In the genomic region with DNA sequence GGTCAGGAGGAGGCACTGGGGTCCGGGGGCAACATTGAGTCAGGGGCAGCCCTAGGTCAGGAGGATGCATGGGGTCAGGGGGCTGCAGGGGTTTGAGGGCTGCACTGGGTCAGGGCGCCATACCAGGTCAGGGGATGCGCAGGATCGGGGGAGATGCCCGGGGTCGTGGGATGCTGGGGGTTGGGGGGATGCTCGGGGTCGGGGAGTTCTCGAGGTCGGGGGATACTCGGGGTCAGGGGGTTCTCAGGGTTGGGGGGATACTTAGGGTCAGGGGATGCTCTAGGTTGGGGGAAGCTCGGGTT, we compare ENCODE assay signal across 8 cellular contexts. TPM values are rescaled to one million over a fixed set of nuclear protein-coding genes. Genes with fewer than 3 reads are reported as not detected.
A peak's percentile ranks its signal among the peaks of the same experiment; 100 is the strongest.
DNase-seq lines count a peak whose midpoint lies in the region; ATAC-seq, FAIRE-seq and TF ChIP-seq lines count a peak whose summit lies in the region.

No MANE protein-coding gene starts in this region.

- ATAC-seq in GM21390 (IDR thresholded peaks at IDR 0.05; ENCODE audit: unreplicated experiment) (no peak), GM18511 (IDR thresholded peaks at IDR 0.05; ENCODE audit: unreplicated experiment) (no peak)

- H3K4me3 ChIP-seq in AG09309 (ENCODE audit: control insufficient read depth, low read depth, low read length) = peak overlapping the region; percentile 61; the same call in 1 of the 2 replicates
- peak overlapping the region; percentile 85 for H3K4me3 ChIP-seq in HUES6 (ENCODE audit: low read depth, low read length)
- peak overlapping the region in 2 of 3 donors; percentile 88 to 99 for H3K4me3 ChIP-seq in breast epithelium
- peak overlapping the region; percentile 81 to 95 for H3K4me3 ChIP-seq in muscle layer of duodenum (ENCODE audit: low read depth in 1 of 2, low read length in 2 of 2)

- DNase-seq in AG09309 (ENCODE audit: low read depth) = no peak
- DNase-seq in breast epithelium (ENCODE audit: low spot score in 2 of 2) = no peak
- DNase-seq in RCC 7860 (ENCODE audit: low spot score) = no peak
- no peak for DNase-seq in activated CD4-positive, alpha-beta T cell treated with anti-CD3 and anti-CD28 coated beads, Interleukin-2, amount 50 U/mL, for 1 hour

- H3K36me3 ChIP-seq in HUES6 (ENCODE audit: control insufficient read depth, insufficient read depth, low read length) = 0 out of 2 replicates have a peak, but pooled peaks cover 3% of the 10 kb centered on the region
- no peaks in the 10 kb centered on the region for H3K36me3 ChIP-seq in breast epithelium
- H3K36me3 ChIP-seq in muscle layer of duodenum (ENCODE audit: control insufficient read depth in 1 of 2, insufficient read depth in 2 of 2, low read length in 2 of 2) = peaks cover 0 to 3% of the 10 kb centered on the region in 2 donors

- TF ChIP-seq POLR2A in breast epithelium (IDR thresholded peaks at IDR 0.05) = no peak

- no peak for FAIRE-seq in RCC 7860 (lab: Jason Lieb, UNC)

- TF ChIP-seq CTCF in AG09309 (IDR thresholded peaks at IDR 0.05; ENCODE audit: control insufficient read depth, insufficient read depth, low read depth, low read length, missing control alignments) (no peak), breast epithelium (IDR thresholded peaks at IDR 0.05) (no peak)

- H3K27ac ChIP-seq in HUES6 (ENCODE audit: low read depth, low read length) = no peak overlapping the region
- no peak overlapping the region for H3K27ac ChIP-seq in breast epithelium
- no peak overlapping the region for H3K27ac ChIP-seq in muscle layer of duodenum (ENCODE audit: low read length)

- H3K4me1 ChIP-seq in HUES6 (ENCODE audit: control insufficient read depth, insufficient read depth, low read length) (peaks cover 9% of the 10 kb centered on the region), breast epithelium (peaks cover 0 to 2% of the 10 kb centered on the region in 2 donors), muscle layer of duodenum (ENCODE audit: control insufficient read depth in 1 of 2, insufficient read depth in 2 of 2, low read length in 2 of 2) (peaks cover 4 to 12% of the 10 kb centered on the region in 2 donors)

- no peaks in the 10 kb centered on the region for H3K9me3 ChIP-seq in HUES6 (ENCODE audit: control insufficient read depth, insufficient read depth, low read depth, low read length)
- H3K9me3 ChIP-seq in breast epithelium = no peaks in the 10 kb centered on the region
- H3K9me3 ChIP-seq in muscle layer of duodenum (ENCODE audit: control insufficient read depth in 1 of 2, low read length in 2 of 2) = no peaks in the 10 kb centered on the region

- no peak overlapping the region for H3K9ac ChIP-seq in HUES6 (ENCODE audit: low read length)

- intact Hi-C loops in breast epithelium (cut with DNase I; ENCODE audit: low total_unique reads) = no loop called here

- no peaks in the 10 kb centered on the region for H3K27me3 ChIP-seq in HUES6 (ENCODE audit: control insufficient read depth, insufficient read depth, low read length)
- no peaks in the 10 kb centered on the region for H3K27me3 ChIP-seq in breast epithelium
- no peaks in the 10 kb centered on the region for H3K27me3 ChIP-seq in muscle layer of duodenum (ENCODE audit: low read depth, low read length)

RNA-seq across cellular contexts. Expression of a gene that starts 0.7 kb away (rescaled TPM):
- 10 to 100 TPM; 19.7 to 37.3 (median 26.5) TPM for total RNA-seq in breast epithelium

RNA-seq across cellular contexts. Expression of a gene that starts 36.8 kb away (rescaled TPM):
- total RNA-seq in breast epithelium = 1 to 10 TPM; 3.2 to 5.4 (median 3.9) TPM
